ENCODE assay signal across 21 cellular contexts in genomic region chr4:140312101-140312500, GRCh38.
"Had no signal": no experiment of that assay in that cellular context is flagged by ENCODE, and none has a peak within 500 bp of the region (broad histone marks: within the 10 kb centered on the region; RNA-seq: fewer than 3 reads in every experiment).

No MANE protein-coding gene starts in this region.

- H3K4me1 ChIP-seq: right lobe of liver had no signal

- H3K4me3 Mint-ChIP-seq: activated CD4-positive, alpha-beta memory T cell treated with anti-CD3 and anti-CD28 coated beads for 36 hours; activated CD4-positive, alpha-beta T cell treated with anti-CD3 and anti-CD28 coated beads, Interleukin-2, amount 10 ng/mL, durations not matched to agents 24 days and 14 days; activated naive CD4-positive, alpha-beta T cell treated with anti-CD3 and anti-CD28 coated beads, Interleukin-2, amount 50 U/mL, for 24 hours; activated naive CD8-positive, alpha-beta T cell treated with anti-CD3 and anti-CD28 coated beads, Interleukin-2, amount 50 U/mL, for 24 hours; nephron had no signal

- H3K9me3 ChIP-seq: gastroesophageal sphincter, right lobe of liver, testis, transverse colon had no signal

- ATAC-seq: activated naive CD8-positive, alpha-beta T cell treated with anti-CD3 and anti-CD28 coated beads, Interleukin-2, amount 50 U/mL, for 24 hours; gastroesophageal sphincter; left ventricle myocardium superior; right lobe of liver; stimulated activated naive CD8-positive, alpha-beta T cell treated with anti-CD3 and anti-CD28 coated beads, Interleukin-15, Interleukin-2, amounts not matched to agents 100 U/mL and 50 U/mL, for 24 hours had no signal

- H3K4me3 ChIP-seq: gastroesophageal sphincter, hepatocyte, right lobe of liver, testis, transverse colon had no signal

- H3K27me3 Mint-ChIP-seq: activated naive CD8-positive, alpha-beta T cell treated with anti-CD3 and anti-CD28 coated beads, Interleukin-2, amount 50 U/mL, for 24 hours had no signal

- H3K27ac Mint-ChIP-seq: activated CD4-positive, alpha-beta memory T cell treated with anti-CD3 and anti-CD28 coated beads for 36 hours; activated CD4-positive, alpha-beta T cell treated with anti-CD3 and anti-CD28 coated beads, Interleukin-2, amount 10 ng/mL, durations not matched to agents 24 days and 14 days; activated naive CD4-positive, alpha-beta T cell treated with anti-CD3 and anti-CD28 coated beads, Interleukin-2, amount 50 U/mL, for 24 hours; activated naive CD8-positive, alpha-beta T cell treated with anti-CD3 and anti-CD28 coated beads, Interleukin-2, amount 50 U/mL, for 24 hours; activated T-helper 2 cell treated with anti-CD3 and anti-CD28 coated beads, Interferon-gamma antibody, Interleukin-2, Interleukin-4, amounts not matched to agents 10 μg/mL and 5 μg/mL and 100 μg/mL, durations not matched to agents 14 hours and 24 hours and 36 hours had no signal

- H3K9me3 Mint-ChIP-seq: activated CD4-positive, alpha-beta memory T cell treated with anti-CD3 and anti-CD28 coated beads for 36 hours; activated CD4-positive, alpha-beta T cell treated with anti-CD3 and anti-CD28 coated beads, Interleukin-2, amount 10 ng/mL, durations not matched to agents 24 days and 14 days; activated naive CD4-positive, alpha-beta T cell treated with anti-CD3 and anti-CD28 coated beads, Interleukin-2, amount 50 U/mL, for 24 hours; activated naive CD8-positive, alpha-beta T cell treated with anti-CD3 and anti-CD28 coated beads, Interleukin-2, amount 50 U/mL, for 24 hours; activated T-helper 2 cell treated with anti-CD3 and anti-CD28 coated beads, Interferon-gamma antibody, Interleukin-2, Interleukin-4, amounts not matched to agents 10 μg/mL and 5 μg/mL and 100 μg/mL, durations not matched to agents 14 hours and 24 hours and 36 hours; nephron had no signal

- H3K4me1 Mint-ChIP-seq: activated CD4-positive, alpha-beta T cell treated with anti-CD3 and anti-CD28 coated beads, Interleukin-2, amount 10 ng/mL, durations not matched to agents 24 days and 14 days; activated naive CD4-positive, alpha-beta T cell treated with anti-CD3 and anti-CD28 coated beads, Interleukin-2, amount 50 U/mL, for 24 hours; activated naive CD8-positive, alpha-beta T cell treated with anti-CD3 and anti-CD28 coated beads, Interleukin-2, amount 50 U/mL, for 24 hours had no signal

- H3K27ac ChIP-seq: gastroesophageal sphincter, hepatocyte, right lobe of liver, testis, transverse colon had no signal

- H3K36me3 ChIP-seq: gastroesophageal sphincter, right lobe of liver, transverse colon had no signal

- FAIRE-seq: endothelial cell of umbilical vein had no signal

- H3K36me3 Mint-ChIP-seq: activated CD4-positive, alpha-beta memory T cell treated with anti-CD3 and anti-CD28 coated beads for 36 hours; activated naive CD4-positive, alpha-beta T cell treated with anti-CD3 and anti-CD28 coated beads, Interleukin-2, amount 50 U/mL, for 24 hours had no signal

- H3K27me3 ChIP-seq: gastroesophageal sphincter, hepatocyte, right lobe of liver, testis, transverse colon had no signal

- DNase-seq: activated CD4-positive, alpha-beta memory T cell treated with anti-CD3 and anti-CD28 coated beads for 36 hours; activated CD4-positive, alpha-beta T cell treated with anti-CD3 and anti-CD28 coated beads, Interleukin-2, amount 10 ng/mL, durations not matched to agents 24 days and 14 days; activated CD4-positive, CD25-positive, alpha-beta regulatory T cell treated with anti-CD3 and anti-CD28 coated beads, Interleukin-2, amount 50 U/mL, for 72 hours; activated CD8-positive, alpha-beta memory T cell treated with anti-CD3 and anti-CD28 coated beads, Interleukin-2, amount 50 U/mL, for 48 hours; activated naive CD8-positive, alpha-beta T cell treated with anti-CD3 and anti-CD28 coated beads, Interleukin-2, amount 50 U/mL, for 24 hours; activated T-cell treated with anti-CD3 and anti-CD28 coated beads, Interleukin-2, amount 50 U/mL, for 48 hours; amygdala; central memory CD4-positive, alpha-beta T cell; islet precursor cell; left ventricle myocardium superior; right lobe of liver; stimulated activated CD4-positive, alpha-beta T cell treated with anti-CD3 and anti-CD28 coated beads, Interleukin-2, amount 100 ng/mL, for 48 hours; stimulated activated naive CD8-positive, alpha-beta T cell treated with anti-CD3 and anti-CD28 coated beads, Interleukin-15, Interleukin-2, amounts not matched to agents 100 U/mL and 50 U/mL, for 24 hours; testis; transverse colon had no signal
